32 cellular contexts compared by ENCODE assay signal in genomic region chr4:125486354-125486753, GRCh38.
"Had no signal": no experiment of that assay in that cellular context is flagged by ENCODE, and none has a peak within 500 bp of the region (broad histone marks: within the 10 kb centered on the region; RNA-seq: fewer than 3 reads in every experiment).

No MANE protein-coding gene starts in this region.

- H3K4me3 ChIP-seq: adrenal gland, body of pancreas, breast epithelium, cardiac muscle cell, coronary artery, dorsolateral prefrontal cortex, gastrocnemius medialis, heart left ventricle had no signal

- ATAC-seq: activated CD4-positive, alpha-beta T cell treated with anti-CD3 and anti-CD28 coated beads for 36 hours; activated CD8-positive, alpha-beta memory T cell treated with anti-CD3 and anti-CD28 coated beads, Interleukin-2, amount 10 ng/mL, durations not matched to agents 7 days and 5 days; activated CD8-positive, alpha-beta T cell treated with anti-CD3 and anti-CD28 coated beads, Interleukin-2, amount 10 ng/mL, durations not matched to agents 7 days and 5 days; activated naive CD8-positive, alpha-beta T cell treated with anti-CD3 and anti-CD28 coated beads, Interleukin-2, amount 50 U/mL, for 24 hours; body of pancreas; esophagus mucosa; foreskin keratinocyte; gastrocnemius medialis had no signal

- H3K27me3 ChIP-seq: adrenal gland, body of pancreas, breast epithelium, cardiac muscle cell, dorsolateral prefrontal cortex, foreskin keratinocyte, gastrocnemius medialis, heart left ventricle had no signal

- H3K36me3 ChIP-seq: adrenal gland, breast epithelium, WERI-Rb-1 had no signal

- H3K4me1 ChIP-seq: adrenal gland, body of pancreas, breast epithelium, foreskin keratinocyte, gastrocnemius medialis, heart left ventricle had no signal

- DNase-seq: activated CD4-positive, alpha-beta memory T cell treated with anti-CD3 and anti-CD28 coated beads for 36 hours; activated CD4-positive, alpha-beta T cell treated with anti-CD3 and anti-CD28 coated beads for 36 hours; activated CD4-positive, alpha-beta T cell treated with anti-CD3 and anti-CD28 coated beads, Interleukin-2, amount 10 ng/mL, durations not matched to agents 24 days and 14 days; activated CD4-positive, CD25-positive, alpha-beta regulatory T cell; activated CD4-positive, CD25-positive, alpha-beta regulatory T cell treated with anti-CD3 and anti-CD28 coated beads, Interleukin-2, amount 50 U/mL, for 72 hours; activated CD8-positive, alpha-beta memory T cell treated with anti-CD3 and anti-CD28 coated beads, Interleukin-2, amount 10 ng/mL, durations not matched to agents 7 days and 5 days; activated CD8-positive, alpha-beta memory T cell treated with anti-CD3 and anti-CD28 coated beads, Interleukin-2, amount 50 U/mL, for 4 hours; activated CD8-positive, alpha-beta T cell treated with anti-CD3 and anti-CD28 coated beads, Interleukin-2, amount 10 ng/mL, durations not matched to agents 7 days and 5 days; activated effector memory CD4-positive, alpha-beta T cell treated with anti-CD3 and anti-CD28 coated beads, Interleukin-2, amount 50 U/mL, for 16 hours; activated naive CD4-positive, alpha-beta T cell treated with anti-CD3 and anti-CD28 coated beads for 36 hours; activated naive CD8-positive, alpha-beta T cell treated with anti-CD3 and anti-CD28 coated beads for 36 hours; activated naive CD8-positive, alpha-beta T cell treated with anti-CD3 and anti-CD28 coated beads, Interleukin-2, amount 50 U/mL, for 24 hours; activated T-cell treated with anti-CD3 and anti-CD28 coated beads, Interleukin-2, amount 50 U/mL, for 1 hour; activated T-cell treated with anti-CD3 and anti-CD28 coated beads, Interleukin-2, amount 50 U/mL, for 48 hours; adrenal gland; amygdala; aorta; body of pancreas; dorsolateral prefrontal cortex; effector memory CD4-positive, alpha-beta T cell; endodermal cell; foreskin keratinocyte; gastrocnemius medialis; glutamatergic neuron; heart left ventricle; hypothalamus; T1000; WERI-Rb-1 had no signal

- H3K9me3 ChIP-seq: adrenal gland, body of pancreas, breast epithelium, gastrocnemius medialis, heart left ventricle had no signal

- H3K27ac ChIP-seq: adrenal gland, body of pancreas, breast epithelium, cardiac muscle cell, coronary artery, dorsolateral prefrontal cortex, foreskin keratinocyte, gastrocnemius medialis, heart left ventricle, WERI-Rb-1 had no signal
